13 cellular contexts compared by ENCODE assay signal in the genomic region with DNA sequence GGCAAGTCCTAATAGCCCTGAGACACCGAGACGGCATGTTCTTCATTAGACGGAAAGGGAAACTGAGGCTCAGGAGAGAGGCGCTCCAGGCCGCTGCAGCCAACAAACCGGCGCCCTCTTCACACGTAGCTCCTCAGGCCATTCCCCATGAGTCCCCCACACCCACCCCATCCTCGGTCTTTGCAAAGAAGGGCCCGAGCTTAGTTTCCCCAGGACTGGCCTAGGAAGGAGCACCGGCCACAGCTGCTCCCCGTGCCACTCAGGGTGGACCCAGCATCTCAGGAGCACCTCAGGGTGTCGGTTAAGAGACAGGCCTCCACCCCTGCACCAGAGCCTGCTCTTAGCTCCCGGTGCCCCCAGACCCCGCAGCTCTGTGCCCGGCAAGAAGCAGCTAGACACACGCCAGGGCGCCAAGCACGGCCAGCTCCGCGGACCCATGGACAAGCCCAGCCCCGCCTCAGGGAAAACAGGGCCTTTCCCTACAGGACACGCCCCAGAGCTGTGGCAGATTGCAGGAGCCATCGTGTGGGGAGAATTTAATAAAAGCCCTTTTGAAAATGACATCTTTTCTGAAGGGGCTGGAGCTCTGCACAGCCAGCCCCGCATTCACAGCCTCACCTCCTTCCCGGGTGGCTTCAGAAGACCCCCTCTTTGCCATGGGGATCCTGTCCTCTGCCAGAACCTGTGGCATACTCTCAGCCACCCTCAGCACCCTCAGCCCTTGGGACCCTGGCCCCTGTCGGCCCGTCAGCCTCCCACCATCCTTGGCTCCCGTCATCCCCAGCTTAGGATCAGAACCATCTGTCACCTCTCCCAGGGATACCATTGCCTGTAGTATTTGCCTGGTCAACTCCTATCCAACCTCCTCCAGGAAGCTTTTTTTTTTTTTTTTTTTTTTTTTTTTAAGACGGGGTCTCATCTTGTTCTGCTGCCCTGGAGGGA. TPM values are rescaled to one million over a fixed set of nuclear protein-coding genes. Genes with fewer than 3 reads are reported as not detected.
DNase-seq lines count a peak whose midpoint lies in the region; ATAC-seq, FAIRE-seq and TF ChIP-seq lines count a peak whose summit lies in the region.
"Had no signal": no experiment of that assay in that cellular context is flagged by ENCODE, and none has a peak within 500 bp of the region (broad histone marks: within the 10 kb centered on the region; RNA-seq: fewer than 3 reads in every experiment).

No MANE protein-coding gene starts in this region.

- H3K4me2 ChIP-seq in HCT116 (ENCODE audit: low read length), result peak overlapping the region; percentile 80

- no peaks in the 10 kb centered on the region for H3K27me3 Mint-ChIP-seq in CD8-positive, alpha-beta T cell (ENCODE audit: low read depth)
- H3K27me3 Mint-ChIP-seq in WTC11 (ENCODE audit: low read depth) (peaks cover 25% of the 10 kb centered on the region), nephron progenitor cell (ENCODE audit: low read depth, poor library complexity) (peaks cover 60% of the 10 kb centered on the region)
- H3K27me3 Mint-ChIP-seq: B cell had no signal

- H3K27ac ChIP-seq in CD8-positive, alpha-beta T cell (ENCODE audit: low read depth, low read length), result no peak overlapping the region
- H3K27ac ChIP-seq in HCT116 (ENCODE audit: low read depth, low read length), result peak overlapping the region; percentile 93

- no peak overlapping the region for H3K4me3 Mint-ChIP-seq in CD8-positive, alpha-beta T cell
- H3K4me3 Mint-ChIP-seq in WTC11 (peak overlapping the region; percentile 60), nephron progenitor cell (peak overlapping the region; percentile 65)
- H3K4me3 Mint-ChIP-seq: B cell had no signal

- intact Hi-C loops in CD8-positive, alpha-beta T cell (cut with DNase I, micrococcal nuclease), result loop anchor here in 1 of 2 experiments (10.0 kb wide), 1 partner anchor 364 kb away; the partner anchor contains the start of gene SLC24A4
- intact Hi-C loops in HCT116 (cut with micrococcal nuclease), result loop anchor here (10.0 kb wide), 3 partner anchors 96 to 214 kb away; no protein-coding TSS in a partner anchor

- no peak for ATAC-seq in CD8-positive, alpha-beta T cell
- no peak for ATAC-seq in HCT116
- no peak for ATAC-seq in WTC11
- ATAC-seq in HG03135 (IDR thresholded peaks at IDR 0.05; ENCODE audit: unreplicated experiment), result no peak
- ATAC-seq in HG02885 (IDR thresholded peaks at IDR 0.05; ENCODE audit: poor library complexity, unreplicated experiment), result no peak
- ATAC-seq: activated CD4-positive, CD25-positive, alpha-beta regulatory T cell treated with anti-CD3 and anti-CD28 coated beads, Interleukin-2, amount 50 U/mL, for 24 hours had no signal

- peaks cover 19% of the 10 kb centered on the region for H3K4me1 ChIP-seq in CD8-positive, alpha-beta T cell (ENCODE audit: insufficient read depth, low read length)
- H3K4me1 ChIP-seq in HCT116 (ENCODE audit: control insufficient read depth in 1 of 2, insufficient read depth in 2 of 2, low read length in 2 of 2), result peaks cover 27 to 49% of the 10 kb centered on the region in 2 experiments

- H3K9me2 ChIP-seq in HCT116 (ENCODE audit: insufficient read depth), result no peaks in the 10 kb centered on the region

- peaks cover 48% of the 10 kb centered on the region for H3K36me3 Mint-ChIP-seq in CD8-positive, alpha-beta T cell
- H3K36me3 Mint-ChIP-seq in WTC11 (no peaks in the 10 kb centered on the region), nephron progenitor cell (ENCODE audit: low read depth) (no peaks in the 10 kb centered on the region)

- H3K79me2 ChIP-seq in HCT116 (ENCODE audit: insufficient read depth, low read length), result no peaks in the 10 kb centered on the region

- CTCF ChIA-PET in CD8-positive, alpha-beta T cell (lab: Charles Lee), result interaction anchor here (1.0 to 3.4 kb wide), 7 partner anchors 7 to 268 kb away, joined by 3 to 20 read pairs (median 4); no protein-coding TSS in a partner anchor
- CTCF ChIA-PET in HCT116 (lab: Charles Lee), result interaction anchor here (1.0 to 1.4 kb wide), 5 partner anchors 38 to 582 kb away, joined by 3 to 7 read pairs (median 3); partner anchors contain the start of genes ATXN3 and LGMN
- CTCF ChIA-PET in WTC11 (lab: Charles Lee), result interaction anchor here (0.6 to 4.8 kb wide), 9 partner anchors 11 to 257 kb away, joined by 3 to 32 read pairs (median 5); partner anchors contain the start of gene GOLGA5

- TF ChIP-seq CTCF in CD8-positive, alpha-beta T cell (IDR thresholded peaks at IDR 0.05), result no peak
- no peak for TF ChIP-seq CTCF in HCT116 (IDR thresholded peaks at IDR 0.05 in 2 of 3, conservative IDR thresholded peaks at IDR 0.05 in 1 of 3; ENCODE audit: borderline replicate concordance in 1 of 3, insufficient read depth in 1 of 3, low read depth in 2 of 3, low read length in 2 of 3)
- TF ChIP-seq CTCF in WTC11 (IDR thresholded peaks at IDR 0.05), result no peak
- no peak for TF ChIP-seq CTCF in nephron progenitor cell (IDR thresholded peaks at IDR 0.05)

- TF ChIP-seq RAD21 in HCT116 (IDR thresholded peaks at IDR 0.05; ENCODE audit: low read depth), result no peak

- BruUV-seq in HCT116 (replicated peaks; lab: Mats Ljungman, UMichigan), result TSS peak; percentile 39

- FAIRE-seq in GM12891 (lab: Jason Lieb, UNC), result no peak
- FAIRE-seq: bronchial epithelial cell had no signal

- peak overlapping the region; percentile 55; the same call in 1 of the 2 replicates for H3K9ac ChIP-seq in HCT116 (ENCODE audit: low read length)

- peak overlapping the region; percentile 71 for H3K27ac Mint-ChIP-seq in CD8-positive, alpha-beta T cell
- H3K27ac Mint-ChIP-seq in WTC11, result no peak overlapping the region
- no peak overlapping the region for H3K27ac Mint-ChIP-seq in nephron progenitor cell
- H3K27ac Mint-ChIP-seq: B cell had no signal

- H3K27me3 ChIP-seq in CD8-positive, alpha-beta T cell (ENCODE audit: insufficient read depth, low read length), result no peaks in the 10 kb centered on the region
- H3K27me3 ChIP-seq in HCT116 (ENCODE audit: insufficient read depth, low read length), result peaks cover 9% of the 10 kb centered on the region; the same call in 1 of the 2 replicates
- H3K27me3 ChIP-seq: MG63 had no signal

- TF ChIP-seq POLR2A in HCT116 (IDR thresholded peaks at IDR 0.05; ENCODE audit: borderline replicate concordance, extremely low read depth, insufficient read depth, insufficient read length), result no peak
- TF ChIP-seq POLR2A in GM12891 (IDR thresholded peaks at IDR 0.05; ENCODE audit: low read depth, low read length), result no peak

- H2AFZ ChIP-seq in HCT116 (ENCODE audit: low read depth, low read length, poor library complexity, severe bottlenecking), result no peak overlapping the region

- H3K9me3 Mint-ChIP-seq in CD8-positive, alpha-beta T cell, result no peaks in the 10 kb centered on the region
- no peaks in the 10 kb centered on the region for H3K9me3 Mint-ChIP-seq in WTC11
- H3K9me3 Mint-ChIP-seq in nephron progenitor cell, result no peaks in the 10 kb centered on the region

- no peak for DNase-seq in CD8-positive, alpha-beta T cell
- DNase-seq in HCT116 (ENCODE audit: low read depth, low spot score), result no peak
- no peak for DNase-seq in WTC11 (ENCODE audit: low spot score)
- no peak for DNase-seq in nephron progenitor cell
- no peak for DNase-seq in GM12891 (ENCODE audit: insufficient read length, low spot score)
- no peak for DNase-seq in inferior parietal cortex (ENCODE audit: extremely low spot score)
- DNase-seq: activated T-cell treated with anti-CD3 and anti-CD28 coated beads, Interleukin-2, amount 50 U/mL, for 48 hours; MG63 had no signal

- no peaks in the 10 kb centered on the region for H4K20me1 ChIP-seq in HCT116 (ENCODE audit: insufficient read depth)

- no peaks in the 10 kb centered on the region for H3K9me3 ChIP-seq in CD8-positive, alpha-beta T cell (ENCODE audit: low read length)
- H3K9me3 ChIP-seq in HCT116 (ENCODE audit: control insufficient read depth in 1 of 2, insufficient read depth in 1 of 2, low read depth in 1 of 2, low read length in 2 of 2), result no peaks in the 10 kb centered on the region
- H3K9me3 ChIP-seq: MG63 had no signal

- H3K4me3 ChIP-seq in CD8-positive, alpha-beta T cell (ENCODE audit: low read depth, low read length), result no peak overlapping the region
- H3K4me3 ChIP-seq in HCT116 (replicated peaks in 1 of 2; ENCODE audit: low read depth in 1 of 2, low read length in 2 of 2), result peak overlapping the region; percentile 43 to 58
- H3K4me3 ChIP-seq: MG63 had no signal

- H3K4me1 Mint-ChIP-seq in CD8-positive, alpha-beta T cell (ENCODE audit: low read depth), result peaks cover 19% of the 10 kb centered on the region
- no peaks in the 10 kb centered on the region for H3K4me1 Mint-ChIP-seq in WTC11
- H3K4me1 Mint-ChIP-seq in nephron progenitor cell, result no peaks in the 10 kb centered on the region

- RAD21 ChIA-PET in HCT116 (lab: Charles Lee; ENCODE audit: low non-redundant PET in 1 of 2, low total read pairs in 2 of 2, uncharacterized antibody in 2 of 2, unreplicated experiment in 2 of 2), result no interaction called here

- H3K36me3 ChIP-seq in CD8-positive, alpha-beta T cell (ENCODE audit: insufficient read depth, low read length), result peaks cover 44% of the 10 kb centered on the region
- H3K36me3 ChIP-seq in HCT116 (ENCODE audit: control insufficient read depth in 1 of 2, insufficient read depth in 2 of 2, low read length in 2 of 2), result no peaks in the 10 kb centered on the region
- H3K36me3 ChIP-seq: MG63 had no signal

- POLR2A ChIA-PET in CD8-positive, alpha-beta T cell (lab: Charles Lee), result interaction anchor here (0.6 kb wide), 1 partner anchor 95 kb away, joined by 3 read pairs; no protein-coding TSS in a partner anchor
- POLR2A ChIA-PET in HCT116 (lab: Charles Lee) (interaction anchor here (0.7 kb wide), 1 partner anchor 10 kb away, joined by 3 read pairs; no protein-coding TSS in a partner anchor), WTC11 (lab: Charles Lee) (interaction anchor here (0.6 kb wide), 1 partner anchor 10 kb away, joined by 3 read pairs; no protein-coding TSS in a partner anchor)

TF ChIP-seq in HCT116, 20 proteins besides CTCF, POLR2A, EP300 and RAD21:
- TF ChIP-seq SRF (IDR thresholded peaks at IDR 0.05; ENCODE audit: low read depth), result no peak

TF ChIP-seq in GM12891, 5 proteins besides CTCF, POLR2A, EP300 and RAD21:
- TF ChIP-seq PAX5 (IDR thresholded peaks at IDR 0.05; ENCODE audit: insufficient read depth, low read length, severe bottlenecking) (no peak), POU2F2 (IDR thresholded peaks at IDR 0.05; ENCODE audit: low read depth, low read length) (no peak), SPI1 (IDR thresholded peaks at IDR 0.05; ENCODE audit: low read depth, low read length) (no peak), TAF1 (IDR thresholded peaks at IDR 0.05; ENCODE audit: low read depth, low read length) (no peak), POLR2AphosphoS5 (IDR thresholded peaks at IDR 0.05; ENCODE audit: low read depth, low read length) (no peak)

RNA-seq across cellular contexts. Expression of gene LGMN, which starts 59.7 kb away (rescaled TPM):
- total RNA-seq in CD8-positive, alpha-beta T cell, result 1 to 10 TPM; 2.4 to 3.4 TPM
- 44.9 TPM for total RNA-seq in HCT116 (2021; ENCODE audit: unreplicated experiment)
- polyA plus RNA-seq in HCT116 (2012), result 95.0 and 101 TPM in 2 replicates
- 55.7 to 68.0 TPM (median 66.1 TPM) in 3 replicates for total RNA-seq in WTC11 (2021)
- polyA plus RNA-seq in GM12891 (2012; ENCODE audit: low read depth, missing spikeins), result 95.1 TPM

Comparison
In these comparisons a context has a peak if more than half of its experiments do, and no peak if none do; other contexts are left out.
1. RNA of gene LGMN, which starts 59.7 kb away (total RNA-seq): 55.7 to 68.0 TPM in WTC11 and 44.9 TPM in HCT116 (single experiment); 2.4 to 3.4 TPM in CD8-positive, alpha-beta T cell; every median in the first group is over 10 times any median in the second.